8 cellular contexts compared by ENCODE assay signal in the genomic region with DNA sequence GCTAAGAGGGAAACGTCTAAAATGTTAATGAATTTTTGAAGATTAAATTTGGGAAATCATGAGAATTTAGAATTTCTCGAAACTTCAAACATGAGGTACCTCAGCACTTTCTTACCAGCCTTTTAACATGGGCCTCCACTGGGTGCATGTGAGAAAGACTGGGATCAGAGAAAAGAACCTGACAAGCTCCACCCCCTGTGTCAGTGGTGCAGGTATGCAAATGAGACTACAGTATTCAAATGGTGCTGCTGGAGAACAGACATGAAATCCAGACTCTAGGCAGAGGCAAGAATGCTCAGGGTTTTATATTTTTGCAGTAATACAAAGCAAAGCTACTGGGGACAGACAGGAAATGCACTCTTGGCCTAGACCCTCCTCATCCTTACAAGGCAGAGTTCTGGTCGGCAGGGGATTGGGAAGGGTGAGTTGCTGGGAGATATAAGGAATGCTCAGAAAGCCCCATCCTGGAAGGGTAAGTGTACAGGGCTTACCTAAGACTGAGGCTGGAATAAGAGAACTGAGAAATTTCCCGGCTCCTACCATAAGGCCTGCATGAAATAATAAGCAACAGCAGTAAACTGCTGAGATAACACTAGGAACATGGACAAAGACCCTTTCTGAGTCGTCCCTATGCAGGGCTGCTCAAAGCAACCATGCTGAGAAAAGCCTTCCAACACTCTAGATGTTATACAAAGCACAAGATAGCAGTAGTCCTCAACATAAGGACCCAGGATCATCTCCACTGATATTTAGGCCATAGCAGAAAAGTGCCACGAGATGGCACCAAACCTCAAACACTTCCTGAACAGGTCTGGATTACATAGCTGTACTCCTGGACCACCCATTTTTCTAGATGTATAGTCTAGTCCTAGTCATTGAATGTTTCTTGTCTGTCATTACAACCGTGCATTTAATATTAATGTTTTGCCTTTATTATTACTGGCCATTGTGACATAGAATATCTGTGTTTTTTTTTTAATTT.
DNase-seq lines count a peak whose midpoint lies in the region; FAIRE-seq and TF ChIP-seq lines count a peak whose summit lies in the region.

No MANE protein-coding gene starts in this region.

- FAIRE-seq in GM12891 (lab: Jason Lieb, UNC) (peak; percentile 90), endothelial cell of umbilical vein (lab: Jason Lieb, UNC) (peak; percentile 88)

- no peak overlapping the region for H3K27ac ChIP-seq in endothelial cell of umbilical vein (ENCODE audit: insufficient read depth, low read depth, low read length)

- H3K27ac Mint-ChIP-seq in HFFc6, result no peak overlapping the region

- H3K9ac ChIP-seq in endothelial cell of umbilical vein (replicated peaks; ENCODE audit: extremely low read depth, insufficient read depth, low read length), result no peak overlapping the region

- CTCF ChIA-PET in AG04449 (lab: Yijun Ruan, JAX), result interaction anchor here (0.6 to 10.6 kb wide), 23 partner anchors 8 to 345 kb away, joined by 3 to 227 read pairs (median 4); a partner anchor contains a TSS
- CTCF ChIA-PET in endothelial cell of umbilical vein (lab: Charles Lee), result interaction anchor here (0.6 to 8.3 kb wide), 63 partner anchors 9 to 1339 kb away, joined by 3 to 437 read pairs (median 4); a partner anchor contains a TSS

- H3K27me3 ChIP-seq in endothelial cell of umbilical vein (ENCODE audit: control insufficient read depth in 2 of 2, insufficient read depth in 2 of 2, low read length in 2 of 2), result no peaks in the 10 kb centered on the region

- H3K4me1 ChIP-seq in endothelial cell of umbilical vein (ENCODE audit: control insufficient read depth, extremely low read depth, insufficient read depth, low read length), result peaks cover 3% of the 10 kb centered on the region

- TF ChIP-seq CTCF in AG04449 (IDR thresholded peaks at IDR 0.05; ENCODE audit: insufficient read depth, low read length, missing control alignments) (peak; percentile 60), HFFc6 (IDR thresholded peaks at IDR 0.05) (peak; percentile 79), LNCaP clone FGC (IDR thresholded peaks at IDR 0.05; ENCODE audit: control insufficient read depth, extremely low read depth, insufficient read depth) (peak; percentile 73), endothelial cell of umbilical vein (IDR thresholded peaks at IDR 0.05; ENCODE audit: extremely low read depth in 1 of 2, insufficient read depth in 1 of 2, low read depth in 1 of 2, low read length in 2 of 2) (peak; percentile 62 to 66)

- BruUV-seq in endothelial cell of umbilical vein (replicated peaks; lab: Mats Ljungman, UMichigan), result no TSS peak

- no peaks in the 10 kb centered on the region for H3K9me1 ChIP-seq in endothelial cell of umbilical vein (replicated peaks; ENCODE audit: control insufficient read depth, extremely low read depth, insufficient read depth, low read length)

- intact Hi-C loops in endothelial cell of umbilical vein (cut with micrococcal nuclease), result loop anchor here (1.0 to 10.0 kb wide), 5 partner anchors 51 to 345 kb away; no protein-coding TSS in a partner anchor

- POLR2A ChIA-PET in AG04449 (lab: Yijun Ruan, JAX) (no interaction called here), endothelial cell of umbilical vein (lab: Charles Lee) (no interaction called here)

- H4K20me1 ChIP-seq in endothelial cell of umbilical vein (replicated peaks; ENCODE audit: control insufficient read depth, extremely low read depth, insufficient read depth, low read length), result no peaks in the 10 kb centered on the region

- H3K4me3 ChIP-seq in AG04449 (ENCODE audit: low read depth, low read length) (no peak overlapping the region), LNCaP clone FGC (ENCODE audit: low read depth, low read length) (no peak overlapping the region), endothelial cell of umbilical vein (replicated peaks in 1 of 3; ENCODE audit: insufficient read depth in 1 of 3, low read depth in 1 of 3, low read length in 3 of 3) (no peak overlapping the region)

- H3K4me3 Mint-ChIP-seq in HFFc6, result no peak overlapping the region

- H3K27me3 Mint-ChIP-seq in HFFc6 (ENCODE audit: insufficient read depth), result no peaks in the 10 kb centered on the region

- H3K36me3 Mint-ChIP-seq in HFFc6 (ENCODE audit: low read depth), result no peaks in the 10 kb centered on the region

- DNase-seq in AG04449 (ENCODE audit: low read depth, low spot score) (no peak), GM12891 (ENCODE audit: insufficient read length, low spot score) (peak; percentile 11), HFFc6 (peak; percentile 43), LNCaP clone FGC (ENCODE audit: low read depth) (peak; percentile 19), RPMI7951 (ENCODE audit: low read depth) (peak; percentile 38), endothelial cell of umbilical vein (ENCODE audit: low read depth, low spot score) (peak; percentile 80), midbrain (lab: John Stamatoyannopoulos, UW) (peak; percentile 21), GF-D8 (lab: John Stamatoyannopoulos, UW) (no peak)

- H3K4me1 Mint-ChIP-seq in HFFc6 (ENCODE audit: low read depth), result peaks cover 14% of the 10 kb centered on the region; the same call in 1 of the 2 replicates

- no peaks in the 10 kb centered on the region; the same call in 1 of the 2 replicates for H3K9me3 Mint-ChIP-seq in HFFc6

- TF ChIP-seq POLR2A in GM12891 (IDR thresholded peaks at IDR 0.05; ENCODE audit: low read depth, low read length), result no peak
- TF ChIP-seq POLR2A in endothelial cell of umbilical vein (IDR thresholded peaks at IDR 0.05; ENCODE audit: low read depth, low read length), result no peak

- no peaks in the 10 kb centered on the region for H3K36me3 ChIP-seq in endothelial cell of umbilical vein (ENCODE audit: control insufficient read depth in 2 of 2, extremely low read depth in 1 of 2, insufficient read depth in 2 of 2, low read length in 2 of 2)

- H3K4me2 ChIP-seq in endothelial cell of umbilical vein (ENCODE audit: insufficient read depth, low read length), result no peak overlapping the region

- no peaks in the 10 kb centered on the region for H3K9me3 ChIP-seq in endothelial cell of umbilical vein (replicated peaks; ENCODE audit: control insufficient read depth, insufficient read depth, low read length)

- no peak overlapping the region for H2AFZ ChIP-seq in endothelial cell of umbilical vein (ENCODE audit: low read depth, low read length)

- no peaks in the 10 kb centered on the region for H3K79me2 ChIP-seq in endothelial cell of umbilical vein (ENCODE audit: control insufficient read depth, insufficient read depth, low read length)

- dilution Hi-C loops in endothelial cell of umbilical vein (cut with MboI; ENCODE audit: extremely low pct_ligation_motif_present, low sequenced_read_pairs), result no loop called here

TF ChIP-seq in GM12891, 5 proteins besides CTCF, POLR2A, EP300 and RAD21:
- TF ChIP-seq POLR2AphosphoS5 (IDR thresholded peaks at IDR 0.05; ENCODE audit: low read depth, low read length) (no peak), PAX5 (IDR thresholded peaks at IDR 0.05; ENCODE audit: insufficient read depth, low read length, severe bottlenecking) (no peak), POU2F2 (IDR thresholded peaks at IDR 0.05; ENCODE audit: low read depth, low read length) (0 out of 2 replicates have a peak, but pooled peaks have one; percentile 21), TAF1 (IDR thresholded peaks at IDR 0.05; ENCODE audit: low read depth, low read length) (no peak), SPI1 (IDR thresholded peaks at IDR 0.05; ENCODE audit: low read depth, low read length) (no peak)

TF ChIP-seq in endothelial cell of umbilical vein, 7 proteins besides CTCF, POLR2A, EP300 and RAD21:
- TF ChIP-seq FOS (IDR thresholded peaks at IDR 0.05; ENCODE audit: borderline replicate concordance, insufficient read depth, low read length) (no peak), MYC (IDR thresholded peaks at IDR 0.05; ENCODE audit: low read depth, low read length) (no peak), GATA2 (IDR thresholded peaks at IDR 0.05; ENCODE audit: insufficient read depth, insufficient read length, low read depth, low read length) (no peak), EZH2 (IDR thresholded peaks at IDR 0.05; ENCODE audit: borderline replicate concordance, low read depth, low read length, severe bottlenecking) (no peak), JUN (IDR thresholded peaks at IDR 0.05; ENCODE audit: borderline replicate concordance, insufficient read depth, insufficient read length, low read depth) (no peak), POLR2AphosphoS5 (IDR thresholded peaks at IDR 0.05; ENCODE audit: insufficient read depth, low read depth, low read length) (no peak)
- TF ChIP-seq, protein P1, sequence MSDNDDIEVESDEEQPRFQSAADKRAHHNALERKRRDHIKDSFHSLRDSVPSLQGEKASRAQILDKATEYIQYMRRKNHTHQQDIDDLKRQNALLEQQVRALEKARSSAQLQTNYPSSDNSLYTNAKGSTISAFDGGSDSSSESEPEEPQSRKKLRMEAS (IDR thresholded peaks at IDR 0.05; ENCODE audit: insufficient read depth, insufficient read length), result no peak

Comparison
In these comparisons a context has a peak if more than half of its experiments do, and no peak if none do; other contexts are left out.
1. DNase-seq: peak in GM12891 (single experiment), HFFc6 (single experiment), LNCaP clone FGC (single experiment), RPMI7951 (single experiment), endothelial cell of umbilical vein (single experiment) and midbrain (single experiment); none in AG04449 (single experiment) and GF-D8 (single experiment).
2. Peak in every context shown above with its lines, with median percentiles within 50 percentile points of each other: CTCF ChIP-seq.